Comparison of ENCODE assay signal across 1 cellular context in the genomic region with DNA sequence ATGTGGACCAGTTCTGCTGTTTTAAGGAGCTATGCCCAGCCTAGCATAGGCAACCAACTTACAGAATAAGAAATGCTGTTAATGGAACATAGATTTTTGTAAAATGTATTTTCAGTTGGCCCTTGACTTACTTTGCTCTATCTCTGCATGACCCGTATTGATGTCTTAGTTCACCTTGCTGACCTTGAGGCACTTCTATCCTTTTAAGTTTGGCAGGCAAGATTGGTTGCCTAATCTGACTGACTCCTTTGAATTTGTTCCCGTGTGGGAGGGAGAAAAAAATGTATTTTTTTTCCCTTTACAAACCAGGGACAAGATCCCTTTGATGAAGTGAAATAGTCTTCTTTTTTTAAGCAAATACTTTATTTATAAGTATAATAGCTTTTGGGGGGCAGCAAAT.
A peak's percentile ranks its signal among the peaks of the same experiment; 100 is the strongest.
TF ChIP-seq lines count a peak whose summit lies in the region.

No MANE protein-coding gene starts in this region.

TF ChIP-seq in HepG2, 621 proteins besides CTCF, POLR2A, EP300 and RAD21 (continued from another document and continues in another):
- TF ChIP-seq, protein P1, sequence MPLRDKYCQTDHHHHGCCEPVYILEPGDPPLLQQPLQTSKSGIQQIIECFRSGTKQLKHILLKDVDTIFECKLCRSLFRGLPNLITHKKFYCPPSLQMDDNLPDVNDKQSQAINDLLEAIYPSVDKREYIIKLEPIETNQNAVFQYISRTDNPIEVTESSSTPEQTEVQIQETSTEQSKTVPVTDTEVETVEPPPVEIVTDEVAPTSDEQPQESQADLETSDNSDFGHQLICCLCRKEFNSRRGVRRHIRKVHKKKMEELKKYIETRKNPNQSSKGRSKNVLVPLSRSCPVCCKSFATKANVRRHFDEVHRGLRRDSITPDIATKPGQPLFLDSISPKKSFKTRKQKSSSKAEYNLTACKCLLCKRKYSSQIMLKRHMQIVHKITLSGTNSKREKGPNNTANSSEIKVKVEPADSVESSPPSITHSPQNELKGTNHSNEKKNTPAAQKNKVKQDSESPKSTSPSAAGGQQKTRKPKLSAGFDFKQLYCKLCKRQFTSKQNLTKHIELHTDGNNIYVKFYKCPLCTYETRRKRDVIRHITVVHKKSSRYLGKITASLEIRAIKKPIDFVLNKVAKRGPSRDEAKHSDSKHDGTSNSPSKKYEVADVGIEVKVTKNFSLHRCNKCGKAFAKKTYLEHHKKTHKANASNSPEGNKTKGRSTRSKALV (CRISPR knock-in tag; IDR thresholded peaks at IDR 0.05), result no peak
- no peak for TF ChIP-seq ZBTB39 (CRISPR knock-in tag; IDR thresholded peaks at IDR 0.05)
- no peak for TF ChIP-seq PHF8 (CRISPR knock-in tag; IDR thresholded peaks at IDR 0.05)
- TF ChIP-seq ZNF749 (CRISPR knock-in tag; IDR thresholded peaks at IDR 0.05; ENCODE audit: borderline replicate concordance), result no peak
- no peak for TF ChIP-seq BHLHE40 (IDR thresholded peaks at IDR 0.05; ENCODE audit: low read length)
- no peak for TF ChIP-seq ZNF34 (CRISPR knock-in tag; IDR thresholded peaks at IDR 0.05; ENCODE audit: borderline replicate concordance)
- TF ChIP-seq, protein P2, sequence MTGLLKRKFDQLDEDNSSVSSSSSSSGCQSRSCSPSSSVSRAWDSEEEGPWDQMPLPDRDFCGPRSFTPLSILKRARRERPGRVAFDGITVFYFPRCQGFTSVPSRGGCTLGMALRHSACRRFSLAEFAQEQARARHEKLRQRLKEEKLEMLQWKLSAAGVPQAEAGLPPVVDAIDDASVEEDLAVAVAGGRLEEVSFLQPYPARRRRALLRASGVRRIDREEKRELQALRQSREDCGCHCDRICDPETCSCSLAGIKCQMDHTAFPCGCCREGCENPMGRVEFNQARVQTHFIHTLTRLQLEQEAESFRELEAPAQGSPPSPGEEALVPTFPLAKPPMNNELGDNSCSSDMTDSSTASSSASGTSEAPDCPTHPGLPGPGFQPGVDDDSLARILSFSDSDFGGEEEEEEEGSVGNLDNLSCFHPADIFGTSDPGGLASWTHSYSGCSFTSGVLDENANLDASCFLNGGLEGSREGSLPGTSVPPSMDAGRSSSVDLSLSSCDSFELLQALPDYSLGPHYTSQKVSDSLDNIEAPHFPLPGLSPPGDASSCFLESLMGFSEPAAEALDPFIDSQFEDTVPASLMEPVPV (CRISPR knock-in tag; IDR thresholded peaks at IDR 0.05), result no peak
- no peak for TF ChIP-seq CEBPZ (IDR thresholded peaks at IDR 0.05; ENCODE audit: low read length)
- no peak for TF ChIP-seq ZNF510 (CRISPR knock-in tag; IDR thresholded peaks at IDR 0.05; ENCODE audit: low read depth)
- TF ChIP-seq ZSCAN9 (CRISPR knock-in tag; IDR thresholded peaks at IDR 0.05; ENCODE audit: borderline replicate concordance), result no peak
- no peak for TF ChIP-seq ZNF282 (IDR thresholded peaks at IDR 0.05; ENCODE audit: partially characterized antibody)
- peak; percentile 97 for TF ChIP-seq TCF7 (IDR thresholded peaks at IDR 0.05; ENCODE audit: low read depth)
- no peak for TF ChIP-seq ZNF230 (CRISPR knock-in tag; IDR thresholded peaks at IDR 0.05)
- TF ChIP-seq, protein P3, sequence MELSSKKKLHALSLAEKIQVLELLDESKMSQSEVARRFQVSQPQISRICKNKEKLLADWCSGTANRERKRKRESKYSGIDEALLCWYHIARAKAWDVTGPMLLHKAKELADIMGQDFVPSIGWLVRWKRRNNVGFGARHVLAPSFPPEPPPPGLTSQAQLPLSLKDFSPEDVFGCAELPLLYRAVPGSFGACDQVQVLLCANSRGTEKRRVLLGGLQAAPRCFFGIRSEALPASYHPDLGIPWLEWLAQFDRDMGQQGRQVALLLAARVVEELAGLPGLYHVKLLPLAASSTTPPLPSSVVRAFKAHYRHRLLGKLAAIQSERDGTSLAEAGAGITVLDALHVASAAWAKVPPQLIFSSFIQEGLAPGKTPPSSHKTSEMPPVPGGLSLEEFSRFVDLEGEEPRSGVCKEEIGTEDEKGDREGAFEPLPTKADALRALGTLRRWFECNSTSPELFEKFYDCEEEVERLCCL (CRISPR knock-in tag; IDR thresholded peaks at IDR 0.05; ENCODE audit: borderline replicate concordance), result no peak
- no peak for TF ChIP-seq ZNF850 (CRISPR knock-in tag; conservative IDR thresholded peaks at IDR 0.05)
- no peak for TF ChIP-seq TGIF2 (CRISPR knock-in tag; IDR thresholded peaks at IDR 0.05)
- no peak for TF ChIP-seq ARNT2 (CRISPR knock-in tag; IDR thresholded peaks at IDR 0.05; ENCODE audit: low read depth)
- TF ChIP-seq, protein P4, sequence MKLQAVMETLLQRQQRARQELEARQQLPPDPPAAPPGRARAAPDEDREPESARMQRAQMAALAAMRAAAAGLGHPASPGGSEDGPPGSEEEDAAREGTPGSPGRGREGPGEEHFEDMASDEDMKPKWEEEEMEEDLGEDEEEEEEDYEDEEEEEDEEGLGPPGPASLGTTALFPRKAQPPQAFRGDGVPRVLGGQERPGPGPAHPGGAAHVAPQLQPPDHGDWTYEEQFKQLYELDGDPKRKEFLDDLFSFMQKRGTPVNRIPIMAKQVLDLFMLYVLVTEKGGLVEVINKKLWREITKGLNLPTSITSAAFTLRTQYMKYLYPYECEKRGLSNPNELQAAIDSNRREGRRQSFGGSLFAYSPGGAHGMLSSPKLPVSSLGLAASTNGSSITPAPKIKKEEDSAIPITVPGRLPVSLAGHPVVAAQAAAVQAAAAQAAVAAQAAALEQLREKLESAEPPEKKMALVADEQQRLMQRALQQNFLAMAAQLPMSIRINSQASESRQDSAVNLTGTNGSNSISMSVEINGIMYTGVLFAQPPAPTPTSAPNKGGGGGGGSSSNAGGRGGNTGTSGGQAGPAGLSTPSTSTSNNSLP (IDR thresholded peaks at IDR 0.05; ENCODE audit: low read depth, low read length), result no peak
- TF ChIP-seq, protein P5, sequence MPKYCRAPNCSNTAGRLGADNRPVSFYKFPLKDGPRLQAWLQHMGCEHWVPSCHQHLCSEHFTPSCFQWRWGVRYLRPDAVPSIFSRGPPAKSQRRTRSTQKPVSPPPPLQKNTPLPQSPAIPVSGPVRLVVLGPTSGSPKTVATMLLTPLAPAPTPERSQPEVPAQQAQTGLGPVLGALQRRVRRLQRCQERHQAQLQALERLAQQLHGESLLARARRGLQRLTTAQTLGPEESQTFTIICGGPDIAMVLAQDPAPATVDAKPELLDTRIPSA (CRISPR knock-in tag; IDR thresholded peaks at IDR 0.05; ENCODE audit: borderline replicate concordance), result no peak
- TF ChIP-seq HOXA7 (CRISPR knock-in tag; IDR thresholded peaks at IDR 0.05), result no peak
- TF ChIP-seq ZNF670 (CRISPR knock-in tag; IDR thresholded peaks at IDR 0.05; ENCODE audit: borderline replicate concordance), result no peak; the same call in 1 of the 2 replicates
- peak; percentile 80 for TF ChIP-seq ZNF142 (CRISPR knock-in tag; IDR thresholded peaks at IDR 0.05)
- TF ChIP-seq PPARG (CRISPR knock-in tag; conservative IDR thresholded peaks at IDR 0.05), result peak; percentile 97
- TF ChIP-seq HDAC6 (IDR thresholded peaks at IDR 0.05; ENCODE audit: low read depth, low read length), result no peak
- no peak for TF ChIP-seq ZNF562 (CRISPR knock-in tag; IDR thresholded peaks at IDR 0.05; ENCODE audit: borderline replicate concordance)
- TF ChIP-seq PAWR (CRISPR knock-in tag; IDR thresholded peaks at IDR 0.05; ENCODE audit: borderline replicate concordance), result no peak
- TF ChIP-seq FOXK2 (IDR thresholded peaks at IDR 0.05), result no peak
- no peak for TF ChIP-seq NFKB2 (CRISPR knock-in tag; IDR thresholded peaks at IDR 0.05; ENCODE audit: borderline replicate concordance)
- TF ChIP-seq ADNP (CRISPR knock-in tag; IDR thresholded peaks at IDR 0.05), result no peak
- TF ChIP-seq, protein P6, sequence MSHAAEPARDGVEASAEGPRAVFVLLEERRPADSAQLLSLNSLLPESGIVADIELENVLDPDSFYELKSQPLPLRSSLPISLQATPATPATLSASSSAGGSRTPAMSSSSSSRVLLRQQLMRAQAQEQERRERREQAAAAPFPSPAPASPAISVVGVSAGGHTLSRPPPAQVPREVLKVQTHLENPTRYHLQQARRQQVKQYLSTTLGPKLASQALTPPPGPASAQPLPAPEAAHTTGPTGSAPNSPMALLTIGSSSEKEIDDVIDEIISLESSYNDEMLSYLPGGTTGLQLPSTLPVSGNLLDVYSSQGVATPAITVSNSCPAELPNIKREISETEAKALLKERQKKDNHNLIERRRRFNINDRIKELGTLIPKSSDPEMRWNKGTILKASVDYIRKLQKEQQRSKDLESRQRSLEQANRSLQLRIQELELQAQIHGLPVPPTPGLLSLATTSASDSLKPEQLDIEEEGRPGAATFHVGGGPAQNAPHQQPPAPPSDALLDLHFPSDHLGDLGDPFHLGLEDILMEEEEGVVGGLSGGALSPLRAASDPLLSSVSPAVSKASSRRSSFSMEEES (CRISPR knock-in tag; IDR thresholded peaks at IDR 0.05), result peak; percentile 48; the same call in 1 of the 2 replicates
- TF ChIP-seq ZNF605 (CRISPR knock-in tag; IDR thresholded peaks at IDR 0.05), result no peak
- no peak; the same call in 1 of the 2 replicates for TF ChIP-seq ATF1 (CRISPR knock-in tag; IDR thresholded peaks at IDR 0.05)
- TF ChIP-seq, protein P7, sequence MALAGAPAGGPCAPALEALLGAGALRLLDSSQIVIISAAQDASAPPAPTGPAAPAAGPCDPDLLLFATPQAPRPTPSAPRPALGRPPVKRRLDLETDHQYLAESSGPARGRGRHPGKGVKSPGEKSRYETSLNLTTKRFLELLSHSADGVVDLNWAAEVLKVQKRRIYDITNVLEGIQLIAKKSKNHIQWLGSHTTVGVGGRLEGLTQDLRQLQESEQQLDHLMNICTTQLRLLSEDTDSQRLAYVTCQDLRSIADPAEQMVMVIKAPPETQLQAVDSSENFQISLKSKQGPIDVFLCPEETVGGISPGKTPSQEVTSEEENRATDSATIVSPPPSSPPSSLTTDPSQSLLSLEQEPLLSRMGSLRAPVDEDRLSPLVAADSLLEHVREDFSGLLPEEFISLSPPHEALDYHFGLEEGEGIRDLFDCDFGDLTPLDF (CRISPR knock-in tag; IDR thresholded peaks at IDR 0.05), result no peak
- peak; percentile 41; the same call in 1 of the 2 replicates for TF ChIP-seq ZNF205 (CRISPR knock-in tag; IDR thresholded peaks at IDR 0.05)
- TF ChIP-seq TARDBP (CRISPR knock-in tag; IDR thresholded peaks at IDR 0.05), result no peak
